9 cellular contexts compared by ENCODE assay signal in the genomic region with DNA sequence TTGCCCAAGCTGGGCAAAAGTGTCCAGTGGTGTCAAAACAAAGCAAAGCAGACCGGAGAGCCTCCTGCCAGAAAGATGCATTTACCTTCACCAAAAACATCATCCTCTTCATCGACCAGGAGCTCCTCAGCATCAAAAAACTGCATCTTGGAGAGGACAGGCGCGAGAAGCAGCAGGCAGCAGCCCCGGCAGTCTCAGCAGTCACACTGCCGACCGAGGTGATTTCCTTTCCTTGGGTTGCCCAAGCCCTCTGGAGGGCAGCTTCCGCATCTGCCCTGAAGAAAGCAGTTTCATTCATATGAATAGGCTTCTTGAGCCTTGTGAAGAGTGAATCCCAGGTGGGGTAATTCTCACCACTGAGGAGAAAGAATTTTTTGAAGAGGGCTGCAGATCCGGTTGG. TPM values are rescaled to one million over a fixed set of nuclear protein-coding genes. Genes with fewer than 3 reads are reported as not detected.
DNase-seq lines count a peak whose midpoint lies in the region; ATAC-seq and TF ChIP-seq lines count a peak whose summit lies in the region.
"Had no signal": no experiment of that assay in that cellular context is flagged by ENCODE, and none has a peak within 500 bp of the region (broad histone marks: within the 10 kb centered on the region; RNA-seq: fewer than 3 reads in every experiment).

A gene with protein sequence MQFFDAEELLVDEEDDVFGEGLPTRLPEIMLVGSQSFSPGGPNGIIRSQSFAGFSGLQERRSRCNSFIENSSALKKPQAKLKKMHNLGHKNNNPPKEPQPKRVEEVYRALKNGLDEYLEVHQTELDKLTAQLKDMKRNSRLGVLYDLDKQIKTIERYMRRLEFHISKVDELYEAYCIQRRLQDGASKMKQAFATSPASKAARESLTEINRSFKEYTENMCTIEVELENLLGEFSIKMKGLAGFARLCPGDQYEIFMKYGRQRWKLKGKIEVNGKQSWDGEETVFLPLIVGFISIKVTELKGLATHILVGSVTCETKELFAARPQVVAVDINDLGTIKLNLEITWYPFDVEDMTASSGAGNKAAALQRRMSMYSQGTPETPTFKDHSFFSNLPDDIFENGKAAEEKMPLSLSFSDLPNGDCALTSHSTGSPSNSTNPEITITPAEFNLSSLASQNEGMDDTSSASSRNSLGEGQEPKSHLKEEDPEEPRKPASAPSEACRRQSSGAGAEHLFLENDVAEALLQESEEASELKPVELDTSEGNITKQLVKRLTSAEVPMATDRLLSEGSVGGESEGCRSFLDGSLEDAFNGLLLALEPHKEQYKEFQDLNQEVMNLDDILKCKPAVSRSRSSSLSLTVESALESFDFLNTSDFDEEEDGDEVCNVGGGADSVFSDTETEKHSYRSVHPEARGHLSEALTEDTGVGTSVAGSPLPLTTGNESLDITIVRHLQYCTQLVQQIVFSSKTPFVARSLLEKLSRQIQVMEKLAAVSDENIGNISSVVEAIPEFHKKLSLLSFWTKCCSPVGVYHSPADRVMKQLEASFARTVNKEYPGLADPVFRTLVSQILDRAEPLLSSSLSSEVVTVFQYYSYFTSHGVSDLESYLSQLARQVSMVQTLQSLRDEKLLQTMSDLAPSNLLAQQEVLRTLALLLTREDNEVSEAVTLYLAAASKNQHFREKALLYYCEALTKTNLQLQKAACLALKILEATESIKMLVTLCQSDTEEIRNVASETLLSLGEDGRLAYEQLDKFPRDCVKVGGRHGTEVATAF (minus strand): TSS at position 208 of the 400 bp plus-strand sequence. CDS start 62 bp downstream, at position 146.

- H3K36me3 ChIP-seq in mucosa of rectum (ENCODE audit: control insufficient read depth in 2 of 2, insufficient read depth in 2 of 2, low read length in 2 of 2) (no peaks in the 10 kb centered on the region), upper lobe of left lung (no peaks in the 10 kb centered on the region)

- H3K4me1 ChIP-seq in mucosa of rectum (ENCODE audit: control insufficient read depth in 2 of 2, insufficient read depth in 2 of 2, low read length in 2 of 2) (no peaks in the 10 kb centered on the region), upper lobe of left lung (peaks cover 4 to 17% (median 9%) of the 10 kb centered on the region in 4 donors)

- H3K36me3 Mint-ChIP-seq in activated naive CD8-positive, alpha-beta T cell treated with anti-CD3 and anti-CD28 coated beads for 36 hours = peaks cover 6% of the 10 kb centered on the region

- H3K4me3 ChIP-seq in mucosa of rectum (ENCODE audit: low read length in 2 of 2) (peak within 1 kb of the TSS in 1 of 2 donors; percentile 67), upper lobe of left lung (peak within 1 kb of the TSS in 3 of 4 donors; percentile 13 to 40 (median 29))

- peak within 1 kb of the TSS; percentile 90 for H3K27ac Mint-ChIP-seq in activated naive CD8-positive, alpha-beta T cell treated with anti-CD3 and anti-CD28 coated beads for 36 hours

- H3K9ac ChIP-seq in mucosa of rectum (ENCODE audit: low read depth in 1 of 2, low read length in 2 of 2) = peak within 1 kb of the TSS; percentile 9 to 31

- H3K27me3 Mint-ChIP-seq in activated naive CD8-positive, alpha-beta T cell treated with anti-CD3 and anti-CD28 coated beads for 36 hours = no peaks in the 10 kb centered on the region

- peak in 2 of 6 experiments; percentile 11 to 29 for TF ChIP-seq CTCF in upper lobe of left lung (IDR thresholded peaks at IDR 0.05)

- no peaks in the 10 kb centered on the region for H3K9me3 Mint-ChIP-seq in activated naive CD8-positive, alpha-beta T cell treated with anti-CD3 and anti-CD28 coated beads for 36 hours

- H3K27me3 ChIP-seq in mucosa of rectum (ENCODE audit: control insufficient read depth in 2 of 2, insufficient read depth in 2 of 2, low read length in 2 of 2) (peaks cover 0 to 2% of the 10 kb centered on the region in 2 donors), upper lobe of left lung (no peaks in the 10 kb centered on the region)

- WGBS in upper lobe of left lung, 2 donors = 19 to 25% methylated on average over 4 to 9 of the region's 9 CpGs

- peak; percentile 69 for DNase-seq in ELF-1 (ENCODE audit: low read depth, low spot score)
- DNase-seq in SKM-1 (lab: John Stamatoyannopoulos, UW; ENCODE audit: unreplicated experiment) = peak; percentile 84
- DNase-seq in activated naive CD8-positive, alpha-beta T cell treated with anti-CD3 and anti-CD28 coated beads for 36 hours = peak; percentile 77
- DNase-seq in upper lobe of left lung = peak; percentile 46 to 84
- DNase-seq in HK-2 (ENCODE audit: unreplicated experiment) = no peak
- DNase-seq in SW 1271 (lab: John Stamatoyannopoulos, UW) = no peak

- ATAC-seq in HG02588 (IDR thresholded peaks at IDR 0.05; ENCODE audit: unreplicated experiment) = peak; percentile 43
- ATAC-seq in upper lobe of left lung (ENCODE audit: low FRiP score in 2 of 2) = peak; percentile 76 to 81

- H3K4me1 Mint-ChIP-seq in activated naive CD8-positive, alpha-beta T cell treated with anti-CD3 and anti-CD28 coated beads for 36 hours = peaks cover 82% of the 10 kb centered on the region

- no peak for TF ChIP-seq EP300 in upper lobe of left lung (IDR thresholded peaks at IDR 0.05)

- peak within 1 kb of the TSS in 1 of 2 donors; percentile 56 for H3K27ac ChIP-seq in mucosa of rectum (ENCODE audit: low read depth in 2 of 2, low read length in 2 of 2)
- peak within 1 kb of the TSS; percentile 67 to 76 (median 72) for H3K27ac ChIP-seq in upper lobe of left lung
- H3K27ac ChIP-seq: epithelial cell of prostate had no signal

- H3K9me3 ChIP-seq in mucosa of rectum (ENCODE audit: control insufficient read depth in 2 of 2, low read length in 2 of 2) = no peaks in the 10 kb centered on the region
- no peaks in the 10 kb centered on the region for H3K9me3 ChIP-seq in upper lobe of left lung

- peak in 1 of 4 donors; percentile 57 for TF ChIP-seq POLR2A in upper lobe of left lung (IDR thresholded peaks at IDR 0.05)

- peak within 1 kb of the TSS; percentile 95 for H3K4me3 Mint-ChIP-seq in activated naive CD8-positive, alpha-beta T cell treated with anti-CD3 and anti-CD28 coated beads for 36 hours

RNA-seq across cellular contexts. Expression of the gene that starts here (rescaled TPM):
- total RNA-seq in activated naive CD8-positive, alpha-beta T cell treated with anti-CD3 and anti-CD28 coated beads for 36 hours = 10 to 100 TPM; 75.2 to 80.0 TPM
- total RNA-seq in upper lobe of left lung = 10 to 100 TPM; 25.3 to 67.1 (median 48.3) TPM

Comparison
In these comparisons a context has a peak if more than half of its experiments do, and no peak if none do; other contexts are left out.
1. DNase-seq: peak in ELF-1 (single experiment), SKM-1 (single experiment), activated naive CD8-positive, alpha-beta T cell treated with anti-CD3 and anti-CD28 coated beads for 36 hours (single experiment) and upper lobe of left lung (2 of 2); none in HK-2 (single experiment) and SW 1271 (0 of 2).